ENCODE assay signal across 16 cellular contexts in genomic region chr9:127138444-127138843, GRCh38. TPM values are rescaled to one million over a fixed set of nuclear protein-coding genes. Genes with fewer than 3 reads are reported as not detected.
DNase-seq lines count a peak whose midpoint lies in the region; ATAC-seq and TF ChIP-seq lines count a peak whose summit lies in the region.
"Had no signal": no experiment of that assay in that cellular context is flagged by ENCODE, and none has a peak within 500 bp of the region (broad histone marks: within the 10 kb centered on the region; RNA-seq: fewer than 3 reads in every experiment).

No MANE protein-coding gene starts in this region.

- CTCF ChIA-PET in IMR-90 (lab: Yijun Ruan, JAX) = no interaction called here

- H3K14ac ChIP-seq in IMR-90 (replicated peaks; ENCODE audit: low read depth, low read length) = no peak overlapping the region

- no peak overlapping the region for H3K9ac ChIP-seq in IMR-90 (ENCODE audit: low read depth, low read length)
- H3K9ac ChIP-seq: BLaER1 had no signal

- DNase-seq in activated CD8-positive, alpha-beta memory T cell treated with anti-CD3 and anti-CD28 coated beads for 24 hours = peak; percentile 41
- DNase-seq in activated CD8-positive, alpha-beta memory T cell treated with anti-CD3 and anti-CD28 coated beads, Interleukin-2, amount 50 U/mL, for 48 hours = no peak
- DNase-seq in IMR-90 (no peak), islet precursor cell (peak; percentile 35), gastrocnemius medialis (no peak), posterior vena cava (ENCODE audit: low spot score) (no peak)
- DNase-seq: AML-193; Caco-2; CD8-positive, alpha-beta memory T cell; DND-41; GDM1 had no signal

- no peak overlapping the region for H3K4me3 ChIP-seq in IMR-90 (ENCODE audit: insufficient read depth, low read depth, low read length)
- H3K4me3 ChIP-seq in gastrocnemius medialis = no peak overlapping the region
- H3K4me3 ChIP-seq: BLaER1, HAP-1 had no signal

- H3K36me3 ChIP-seq in IMR-90 (ENCODE audit: control insufficient read depth, insufficient read depth, low read length) = no peaks in the 10 kb centered on the region
- no peaks in the 10 kb centered on the region for H3K36me3 ChIP-seq in gastrocnemius medialis
- H3K36me3 ChIP-seq: BLaER1, HAP-1 had no signal

- no peak overlapping the region for H4K91ac ChIP-seq in IMR-90 (ENCODE audit: insufficient read depth, low read depth, low read length)

- 0 out of 2 replicates have a peak overlapping the region, but pooled peaks have one; percentile 28 for H2AK5ac ChIP-seq in IMR-90 (ENCODE audit: low read depth, low read length)

- H4K20me1 ChIP-seq in IMR-90 (ENCODE audit: insufficient read depth, low read length) = no peaks in the 10 kb centered on the region; the same call in 1 of the 2 replicates
- H4K20me1 ChIP-seq: BLaER1 had no signal

- no peak overlapping the region for H2BK120ac ChIP-seq in IMR-90 (ENCODE audit: low read depth, low read length)

- no peak overlapping the region for H3K56ac ChIP-seq in IMR-90 (ENCODE audit: extremely low read depth, insufficient read depth, low read length)

- TF ChIP-seq RAD21 in IMR-90 (IDR thresholded peaks at IDR 0.05; ENCODE audit: low read length) = no peak

- H2AK9ac ChIP-seq in IMR-90 (replicated peaks; ENCODE audit: low read depth, low read length, poor library complexity) = no peak overlapping the region

- no TSS peak for BruUV-seq in IMR-90 (replicated peaks; lab: Mats Ljungman, UMichigan)

- no peak overlapping the region for H4K5ac ChIP-seq in IMR-90 (ENCODE audit: low read depth, low read length)

- no peak overlapping the region for H3K4me2 ChIP-seq in IMR-90 (ENCODE audit: low read depth, low read length)
- H3K4me2 ChIP-seq: BLaER1 had no signal

- H3K27me3 ChIP-seq in IMR-90 (ENCODE audit: control insufficient read depth, insufficient read depth, low read length) = peaks cover 4% of the 10 kb centered on the region; the same call in 1 of the 2 replicates
- H3K27me3 ChIP-seq in gastrocnemius medialis = no peaks in the 10 kb centered on the region
- H3K27me3 ChIP-seq: BLaER1 had no signal

- H2AFZ ChIP-seq in IMR-90 (replicated peaks; ENCODE audit: low read length, poor library complexity) = no peak overlapping the region

- TF ChIP-seq CTCF in IMR-90 (conservative IDR thresholded peaks at IDR 0.05; ENCODE audit: low read depth, low read length) (no peak), gastrocnemius medialis (IDR thresholded peaks at IDR 0.05 in 4 of 5, conservative IDR thresholded peaks at IDR 0.05 in 1 of 5) (no peak)

- POLR2A ChIA-PET in IMR-90 (lab: Charles Lee; ENCODE audit: unreplicated experiment) = no interaction called here

- H2BK15ac ChIP-seq in IMR-90 (ENCODE audit: low read depth, low read length) = no peak overlapping the region

- H3K18ac ChIP-seq in IMR-90 (ENCODE audit: low read depth, low read length) = no peak overlapping the region

- no peak overlapping the region; the same call in 1 of the 2 replicates for H2BK20ac ChIP-seq in IMR-90 (ENCODE audit: low read depth, low read length)

- WGBS in IMR-90 (ENCODE audit: extremely low coverage in 2 of 2, insufficient read length in 1 of 2), 2 experiments = no CpG with 5 or more reads among the region's 4 CpGs

- intact Hi-C loops in IMR-90 (cut with micrococcal nuclease) (no loop called here), gastrocnemius medialis (cut with DNase I; ENCODE audit: low total_unique reads) (loop anchor here (10.0 kb wide), 1 partner anchor 334 kb away; the partner anchor contains the start of gene ZBTB43), posterior vena cava (cut with DNase I) (no loop called here)

- ATAC-seq in IMR-90 (ENCODE audit: low read depth) (no peak), gastrocnemius medialis (peak in 1 of 2 donors; percentile 22), HG03469 (IDR thresholded peaks at IDR 0.05; ENCODE audit: unreplicated experiment) (no peak), HG02885 (IDR thresholded peaks at IDR 0.05; ENCODE audit: poor library complexity, unreplicated experiment) (no peak)

- no peak overlapping the region for H2BK5ac ChIP-seq in IMR-90 (ENCODE audit: low read depth, low read length, poor library complexity, severe bottlenecking)

- dilution Hi-C loops in IMR-90 (cut with HindIII; ENCODE audit: low sequenced_read_pairs, unreplicated experiment) = no loop called here

- H3K27ac ChIP-seq in IMR-90 (ENCODE audit: insufficient read depth, low read length) (no peak overlapping the region), gastrocnemius medialis (peak overlapping the region; percentile 68 to 89 (median 82))
- H3K27ac ChIP-seq: 22Rv1, BLaER1 had no signal

- TF ChIP-seq POLR2A in IMR-90 (IDR thresholded peaks at IDR 0.05; ENCODE audit: low read depth, low read length) (no peak), gastrocnemius medialis (IDR thresholded peaks at IDR 0.05) (no peak)

- H3K23ac ChIP-seq in IMR-90 (ENCODE audit: low read depth, low read length) = no peak overlapping the region

- in situ Hi-C loops in IMR-90 (cut with MboI; ENCODE audit: low sequenced_read_pairs) (no loop called here), gastrocnemius medialis (cut with MboI; ENCODE audit: low sequenced_read_pairs in 4 of 4) (no loop called here)

- H3K9me3 ChIP-seq in IMR-90 (ENCODE audit: control insufficient read depth, insufficient read depth, low read length) (no peaks in the 10 kb centered on the region), gastrocnemius medialis (no peaks in the 10 kb centered on the region)
- H3K9me3 ChIP-seq: BLaER1, Caco-2, HAP-1 had no signal

- no peak overlapping the region for H3K4ac ChIP-seq in IMR-90 (ENCODE audit: low read depth, low read length)

- H3K79me1 ChIP-seq in IMR-90 (ENCODE audit: low read depth in 1 of 2, low read length in 2 of 2) = peaks cover 0 to 4% of the 10 kb centered on the region in 2 experiments; a peak in 1 of 4 replicates

- H4K8ac ChIP-seq in IMR-90 (ENCODE audit: low read depth in 2 of 2, low read length in 2 of 2) = no peak overlapping the region

- H3K4me1 ChIP-seq in IMR-90 (ENCODE audit: control insufficient read depth, insufficient read depth, low read length) (peaks cover 12% of the 10 kb centered on the region), gastrocnemius medialis (peaks cover 55 to 62% of the 10 kb centered on the region in 2 donors)
- H3K4me1 ChIP-seq: Caco-2, HAP-1 had no signal

- peaks cover 8% of the 10 kb centered on the region for H3K9me1 ChIP-seq in IMR-90 (ENCODE audit: insufficient read depth, low read length)

TF ChIP-seq in IMR-90, 13 proteins besides CTCF, POLR2A, EP300 and RAD21:
- TF ChIP-seq FOS (IDR thresholded peaks at IDR 0.05; ENCODE audit: low read depth, low read length) (no peak), NFE2L2 (IDR thresholded peaks at IDR 0.05; ENCODE audit: low read depth, low read length) (no peak)

RNA-seq across cellular contexts. Expression of gene ANGPTL2, which starts 16.0 kb away (rescaled TPM):
- total RNA-seq in IMR-90 (2012; rRNA removed) (9.5 and 14.7 TPM in 2 replicates), gastrocnemius medialis (10 to 100 TPM in 3 of 4 donors, 1 to 10 TPM in 1; 9.1 to 48.3 (median 12.1) TPM), posterior vena cava (10 to 100 TPM; 45.7 to 55.9 TPM)
- 23.5 and 25.1 TPM in 2 replicates for polyA plus RNA-seq in IMR-90 (2012; rRNA removed)
- 17.2 and 30.6 TPM in 2 replicates for polyA plus RNA-seq in IMR-90 (2012; cell fraction: cytosol; rRNA removed)
- polyA plus RNA-seq in IMR-90 (2012; cell fraction: nucleus; rRNA removed; ENCODE audit: low replicate concordance) = 24.7 and 29.8 TPM in 2 replicates
- total RNA-seq: Caco-2; CD8-positive, alpha-beta memory T cell had no signal
- polyA plus RNA-seq: CD8-positive, alpha-beta memory T cell had no signal

Comparison
In these comparisons a context has a peak if more than half of its experiments do, and no peak if none do; other contexts are left out.
1. DNase-seq: peak in activated CD8-positive, alpha-beta memory T cell treated with anti-CD3 and anti-CD28 coated beads for 24 hours (single experiment) and islet precursor cell (single experiment); none in activated CD8-positive, alpha-beta memory T cell treated with anti-CD3 and anti-CD28 coated beads, Interleukin-2, amount 50 U/mL, for 48 hours (single experiment), IMR-90 (single experiment), gastrocnemius medialis (0 of 2) and posterior vena cava (single experiment).